Comparison of ENCODE assay signal across 8 cellular contexts in genomic region chr2:48530033-48530804, GRCh38. TPM values are rescaled to one million over a fixed set of nuclear protein-coding genes. Genes with fewer than 3 reads are reported as not detected.
DNase-seq lines count a peak whose midpoint lies in the region; TF ChIP-seq lines count a peak whose summit lies in the region.

STON1 (plus strand) TSS chr2:48530154; CDS start chr2:48580634, 50,480 bp downstream.

- peaks cover 15% of the 10 kb centered on the region for H3K4me1 Mint-ChIP-seq in activated CD4-positive, alpha-beta memory T cell treated with anti-CD3 and anti-CD28 coated beads, Interleukin-2, amount 10 ng/mL, durations not matched to agents 7 days and 5 days

- no peaks in the 10 kb centered on the region for H3K9me3 Mint-ChIP-seq in activated CD4-positive, alpha-beta memory T cell treated with anti-CD3 and anti-CD28 coated beads, Interleukin-2, amount 10 ng/mL, durations not matched to agents 7 days and 5 days

- H3K27ac ChIP-seq in HUES48 (ENCODE audit: low read depth, low read length): peak within 1 kb of the TSS; percentile 59
- H3K27ac ChIP-seq in mucosa of rectum (ENCODE audit: low read depth in 2 of 2, low read length in 2 of 2): peak within 1 kb of the TSS; percentile 60 to 69
- no peak within 1 kb of the TSS for H3K27ac ChIP-seq in thymus (ENCODE audit: low read depth)

- H3K4me1 ChIP-seq in HUES48 (ENCODE audit: control insufficient read depth, insufficient read depth, low read length): peaks cover 19% of the 10 kb centered on the region
- peaks cover 0 to 7% of the 10 kb centered on the region in 2 donors for H3K4me1 ChIP-seq in mucosa of rectum (ENCODE audit: control insufficient read depth in 2 of 2, insufficient read depth in 2 of 2, low read length in 2 of 2)
- H3K4me1 ChIP-seq in thymus (ENCODE audit: control insufficient read depth, insufficient read depth, low read length): no peaks in the 10 kb centered on the region

- H3K36me3 ChIP-seq in HUES48 (ENCODE audit: control insufficient read depth, insufficient read depth, low read length): 0 out of 2 replicates have a peak, but pooled peaks cover 4% of the 10 kb centered on the region
- no peaks in the 10 kb centered on the region for H3K36me3 ChIP-seq in mucosa of rectum (ENCODE audit: control insufficient read depth in 2 of 2, insufficient read depth in 2 of 2, low read length in 2 of 2)
- H3K36me3 ChIP-seq in thymus (ENCODE audit: control insufficient read depth, insufficient read depth): no peaks in the 10 kb centered on the region

- H3K9me3 ChIP-seq in HUES48 (ENCODE audit: control insufficient read depth, insufficient read depth, low read length): no peaks in the 10 kb centered on the region
- H3K9me3 ChIP-seq in mucosa of rectum (ENCODE audit: control insufficient read depth in 2 of 2, low read length in 2 of 2): no peaks in the 10 kb centered on the region
- no peaks in the 10 kb centered on the region for H3K9me3 ChIP-seq in thymus (ENCODE audit: control insufficient read depth)

- DNase-seq in NCI-H526 (lab: John Stamatoyannopoulos, UW) (peak; percentile 24 to 60), NCI-H526 treated with DMSO at 0.1 percent for 48 hours (lab: John Stamatoyannopoulos, UW) (no peak), epithelial cell of esophagus (ENCODE audit: low read depth) (peak; percentile 24), COLO829 (ENCODE audit: low spot score) (no peak)
- peak; percentile 26 for DNase-seq in activated CD4-positive, alpha-beta memory T cell treated with anti-CD3 and anti-CD28 coated beads, Interleukin-2, amount 10 ng/mL, durations not matched to agents 7 days and 5 days

- CTCF ChIA-PET in activated CD4-positive, alpha-beta memory T cell treated with anti-CD3 and anti-CD28 coated beads, Interleukin-2, amount 10 ng/mL, durations not matched to agents 7 days and 5 days (lab: Charles Lee): no interaction called here

- POLR2A ChIA-PET in activated CD4-positive, alpha-beta memory T cell treated with anti-CD3 and anti-CD28 coated beads, Interleukin-2, amount 10 ng/mL, durations not matched to agents 7 days and 5 days (lab: Charles Lee): no interaction called here

- H3K27me3 ChIP-seq in HUES48 (ENCODE audit: control insufficient read depth, insufficient read depth, low read length) (no peaks in the 10 kb centered on the region), mucosa of rectum (ENCODE audit: control insufficient read depth in 2 of 2, insufficient read depth in 2 of 2, low read length in 2 of 2) (no peaks in the 10 kb centered on the region), thymus (ENCODE audit: control insufficient read depth, insufficient read depth) (no peaks in the 10 kb centered on the region)

- H3K4me3 Mint-ChIP-seq in activated CD4-positive, alpha-beta memory T cell treated with anti-CD3 and anti-CD28 coated beads, Interleukin-2, amount 10 ng/mL, durations not matched to agents 7 days and 5 days: peak within 1 kb of the TSS; percentile 81

- WGBS in thymus: 3% methylated on average over 61 of the region's 62 CpGs

- peaks cover 6% of the 10 kb centered on the region for H3K36me3 Mint-ChIP-seq in activated CD4-positive, alpha-beta memory T cell treated with anti-CD3 and anti-CD28 coated beads, Interleukin-2, amount 10 ng/mL, durations not matched to agents 7 days and 5 days (ENCODE audit: low read depth)

- no peak within 1 kb of the TSS for H3K27ac Mint-ChIP-seq in activated CD4-positive, alpha-beta memory T cell treated with anti-CD3 and anti-CD28 coated beads, Interleukin-2, amount 10 ng/mL, durations not matched to agents 7 days and 5 days

- H3K9ac ChIP-seq in HUES48 (ENCODE audit: low read depth, low read length): peak within 1 kb of the TSS; percentile 51
- peak within 1 kb of the TSS; percentile 44 to 52 for H3K9ac ChIP-seq in mucosa of rectum (ENCODE audit: low read depth in 1 of 2, low read length in 2 of 2)

- H3K4me3 ChIP-seq in HUES48 (ENCODE audit: low read depth, low read length): peak within 1 kb of the TSS; percentile 78
- H3K4me3 ChIP-seq in epithelial cell of esophagus (ENCODE audit: low read length): peak within 1 kb of the TSS; percentile 41
- peak within 1 kb of the TSS; percentile 65 to 71 for H3K4me3 ChIP-seq in mucosa of rectum (ENCODE audit: low read length in 2 of 2)
- peak within 1 kb of the TSS; percentile 87 for H3K4me3 ChIP-seq in thymus (ENCODE audit: low read length)

- peaks cover 4% of the 10 kb centered on the region for H3K27me3 Mint-ChIP-seq in activated CD4-positive, alpha-beta memory T cell treated with anti-CD3 and anti-CD28 coated beads, Interleukin-2, amount 10 ng/mL, durations not matched to agents 7 days and 5 days

- no peak for TF ChIP-seq CTCF in epithelial cell of esophagus (IDR thresholded peaks at IDR 0.05; ENCODE audit: insufficient read depth, low read depth, low read length, missing control alignments)

RNA-seq across cellular contexts. Expression of gene STON1, which starts in this region (rescaled TPM):
- total RNA-seq in activated CD4-positive, alpha-beta memory T cell treated with anti-CD3 and anti-CD28 coated beads, Interleukin-2, amount 10 ng/mL, durations not matched to agents 7 days and 5 days: 1 to 10 TPM; 2.1 to 3.0 TPM
- polyA plus RNA-seq in thymus: 2.9 TPM

Comparison
In these comparisons a context has a peak if more than half of its experiments do, and no peak if none do; other contexts are left out.
1. DNase-seq: peak in NCI-H526 (2 of 2), activated CD4-positive, alpha-beta memory T cell treated with anti-CD3 and anti-CD28 coated beads, Interleukin-2, amount 10 ng/mL, durations not matched to agents 7 days and 5 days (single experiment) and epithelial cell of esophagus (single experiment); none in NCI-H526 treated with DMSO at 0.1 percent for 48 hours (single experiment) and COLO829 (single experiment).
2. Peak in every context shown above with its lines, with median percentiles within 50 percentile points of each other: H3K4me3 ChIP-seq.